In the genomic region with DNA sequence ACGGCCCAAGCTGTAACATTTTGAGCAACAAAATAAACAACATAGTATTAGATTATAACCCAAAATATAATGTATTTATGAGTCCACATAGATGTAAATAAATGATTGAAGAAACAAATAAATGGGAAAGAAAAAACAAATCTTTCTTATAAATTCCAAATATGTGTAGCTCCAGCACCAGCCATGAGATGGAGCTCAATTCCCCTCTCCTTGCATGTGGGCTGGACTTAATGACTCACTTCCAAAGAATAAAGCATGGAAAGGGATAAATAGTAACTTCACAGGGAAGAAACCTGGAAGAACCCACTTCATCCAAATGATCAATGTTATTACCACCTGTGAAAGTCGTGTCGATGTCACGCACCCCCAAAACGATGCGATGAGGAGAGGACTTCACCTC, we compare ENCODE assay signal across 8 cellular contexts.
DNase-seq lines count a peak whose midpoint lies in the region; ATAC-seq and TF ChIP-seq lines count a peak whose summit lies in the region.

No MANE protein-coding gene starts in this region.

- no peaks in the 10 kb centered on the region for H3K36me3 ChIP-seq in BE2C

- no peaks in the 10 kb centered on the region for H3K9me3 ChIP-seq in BE2C

- ATAC-seq in GM21528 (IDR thresholded peaks at IDR 0.05; ENCODE audit: low FRiP score, unreplicated experiment) = no peak

- DNase-seq in BE2C = no peak
- DNase-seq in Kasumi-1 (lab: John Stamatoyannopoulos, UW) = peak; percentile 16 to 32
- DNase-seq in astrocyte of the spinal cord (ENCODE audit: low read depth, low spot score) = peak; percentile 54
- DNase-seq in kidney glomerular epithelial cell (lab: John Stamatoyannopoulos, UW) = peak; percentile 48
- no peak for DNase-seq in superior temporal gyrus (ENCODE audit: extremely low spot score)
- DNase-seq in activated T-cell treated with anti-CD3 and anti-CD28 coated beads, Interleukin-2, amount 50 U/mL, for 48 hours = no peak
- DNase-seq in activated CD4-positive, alpha-beta T cell treated with anti-CD3 and anti-CD28 coated beads for 4 hours = no peak

- in situ Hi-C loops in astrocyte of the spinal cord (cut with HindIII; ENCODE audit: low sequenced_read_pairs) = no loop called here

- TF ChIP-seq CTCF in BE2C (IDR thresholded peaks at IDR 0.05; ENCODE audit: low read depth, low read length) (peak; percentile 54), astrocyte of the spinal cord (IDR thresholded peaks at IDR 0.05; ENCODE audit: low read depth, low read length) (peak; percentile 55)

- H3K27me3 ChIP-seq in BE2C = no peaks in the 10 kb centered on the region; the same call in 1 of the 2 replicates

- H3K4me3 ChIP-seq in BE2C (ENCODE audit: low read depth, low read length) = no peak overlapping the region
- H3K4me3 ChIP-seq in astrocyte of the spinal cord (ENCODE audit: low read depth, low read length) = no peak overlapping the region

- no peaks in the 10 kb centered on the region for H3K4me1 ChIP-seq in BE2C

Comparison
In these comparisons a context has a peak if more than half of its experiments do, and no peak if none do; other contexts are left out.
1. DNase-seq: peak in Kasumi-1 (2 of 2), astrocyte of the spinal cord (single experiment) and kidney glomerular epithelial cell (single experiment); none in BE2C (single experiment), superior temporal gyrus (single experiment), activated T-cell treated with anti-CD3 and anti-CD28 coated beads, Interleukin-2, amount 50 U/mL, for 48 hours (0 of 2) and activated CD4-positive, alpha-beta T cell treated with anti-CD3 and anti-CD28 coated beads for 4 hours (0 of 2).